Comparison of ENCODE assay signal across 21 cellular contexts in the genomic region with DNA sequence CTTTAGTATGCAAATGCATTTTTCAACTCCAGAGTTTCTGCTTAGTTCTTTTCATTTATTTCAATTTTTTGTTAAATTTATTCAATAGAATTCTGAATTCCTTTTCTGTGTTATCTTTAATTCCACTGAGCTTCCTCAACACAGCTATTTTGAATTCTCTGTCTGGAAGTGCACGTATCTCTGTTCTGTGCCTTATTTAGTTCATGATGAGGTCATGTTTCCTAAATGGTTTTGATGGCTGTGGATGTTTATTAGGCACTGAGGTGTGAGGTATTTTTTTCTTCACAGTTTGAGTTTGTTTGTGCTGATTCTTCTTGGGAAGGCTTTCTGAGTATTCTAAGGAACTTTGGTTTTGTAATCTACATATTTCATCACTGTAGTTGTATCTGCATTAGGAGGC.
"Had no signal": no experiment of that assay in that cellular context is flagged by ENCODE, and none has a peak within 500 bp of the region (broad histone marks: within the 10 kb centered on the region; RNA-seq: fewer than 3 reads in every experiment).

No MANE protein-coding gene starts in this region.

- ATAC-seq: effector memory CD8-positive, alpha-beta T cell; foreskin keratinocyte; gastrocnemius medialis; gastroesophageal sphincter had no signal

- DNase-seq: colonic mucosa; cortex of kidney; dermis blood vessel endothelial cell; dorsolateral prefrontal cortex; effector CD4-positive, alpha-beta T cell; effector CD8-positive, alpha-beta T cell; effector memory CD4-positive, alpha-beta T cell; effector memory CD8-positive, alpha-beta T cell; endodermal cell; erythroblast; esophagus squamous epithelium; foreskin fibroblast; foreskin keratinocyte; foreskin melanocyte; gastrocnemius medialis; glutamatergic neuron; head of caudate nucleus had no signal

- H3K9me3 ChIP-seq: colonic mucosa, gastrocnemius medialis had no signal

- H3K27me3 ChIP-seq: colonic mucosa, dorsolateral prefrontal cortex, esophagus muscularis mucosa, esophagus squamous epithelium, foreskin keratinocyte, gastrocnemius medialis, gastroesophageal sphincter had no signal

- H3K36me3 ChIP-seq: colonic mucosa, esophagus muscularis mucosa, esophagus squamous epithelium, gastrocnemius medialis, gastroesophageal sphincter had no signal

- H3K4me3 ChIP-seq: colonic mucosa, coronary artery, dorsolateral prefrontal cortex, esophagus muscularis mucosa, esophagus squamous epithelium, gastrocnemius medialis, gastroesophageal sphincter had no signal

- H3K27ac ChIP-seq: colonic mucosa, coronary artery, dorsolateral prefrontal cortex, epithelial cell of prostate, esophagus muscularis mucosa, esophagus squamous epithelium, foreskin keratinocyte, gastrocnemius medialis, gastroesophageal sphincter had no signal

- H3K4me1 ChIP-seq: colonic mucosa, esophagus squamous epithelium, foreskin keratinocyte, gastrocnemius medialis, gastroesophageal sphincter had no signal
